10 cellular contexts compared by ENCODE assay signal in the genomic region with DNA sequence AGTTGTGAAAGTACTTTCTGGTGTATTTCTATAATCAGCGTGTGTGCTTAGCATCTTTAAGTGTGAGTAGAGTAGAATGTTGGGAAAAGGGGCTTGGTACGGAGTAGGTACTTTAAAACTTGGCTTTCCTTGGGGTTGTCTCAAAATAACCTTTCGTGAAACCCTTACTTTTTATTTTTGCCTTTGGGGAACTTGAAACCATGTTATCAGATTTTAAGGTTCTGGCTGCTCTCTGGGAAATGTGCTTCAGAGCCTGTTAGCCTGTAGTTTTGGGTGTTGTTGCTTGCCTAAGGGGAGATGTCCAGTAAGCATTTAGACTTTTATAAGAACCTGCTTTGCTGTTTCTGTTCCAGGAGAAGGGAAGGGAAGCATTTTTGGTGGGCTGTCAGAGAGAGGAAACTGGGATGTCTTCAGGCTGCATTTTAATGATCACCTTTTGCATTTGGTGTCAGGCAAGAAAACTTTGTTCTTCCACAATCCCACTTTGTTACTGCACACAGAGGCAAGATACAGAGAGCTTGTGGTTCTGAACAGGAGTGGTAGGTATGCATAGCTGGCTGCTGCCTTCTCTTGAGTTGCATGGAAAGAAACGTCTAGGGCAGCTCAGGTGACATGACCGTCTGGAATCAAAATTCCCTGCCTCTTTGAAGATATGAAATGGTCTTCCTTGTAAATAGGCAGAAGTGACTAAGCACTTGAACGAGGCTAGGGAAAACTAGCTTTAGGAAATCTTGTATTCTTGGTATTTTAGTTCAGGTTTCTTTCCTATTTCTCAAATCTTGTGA. TPM values are rescaled to one million over a fixed set of nuclear protein-coding genes. Genes with fewer than 3 reads are reported as not detected.
A peak's percentile ranks its signal among the peaks of the same experiment; 100 is the strongest.
DNase-seq lines count a peak whose midpoint lies in the region; ATAC-seq and TF ChIP-seq lines count a peak whose summit lies in the region.
"Had no signal": no experiment of that assay in that cellular context is flagged by ENCODE, and none has a peak within 500 bp of the region (broad histone marks: within the 10 kb centered on the region; RNA-seq: fewer than 3 reads in every experiment).

No MANE protein-coding gene starts in this region.

- CTCF ChIA-PET in activated naive CD4-positive, alpha-beta T cell treated with anti-CD3 and anti-CD28 coated beads, Interleukin-2, amount 10 ng/mL, durations not matched to agents 7 days and 5 days (lab: Charles Lee) = interaction anchor here (0.9 kb wide), 1 partner anchor 15 kb away, joined by 3 read pairs; no protein-coding TSS in a partner anchor
- CTCF ChIA-PET in activated CD8-positive, alpha-beta T cell treated with anti-CD3 and anti-CD28 coated beads for 36 hours (lab: Charles Lee) = interaction anchor here (1.5 to 1.9 kb wide), 2 partner anchors 13 to 24 kb away, joined by 6 read pairs; no protein-coding TSS in a partner anchor

- H3K9me3 ChIP-seq in thymus (ENCODE audit: control insufficient read depth) = no peaks in the 10 kb centered on the region

- peaks cover 11% of the 10 kb centered on the region for H3K36me3 Mint-ChIP-seq in activated naive CD4-positive, alpha-beta T cell treated with anti-CD3 and anti-CD28 coated beads, Interleukin-2, amount 10 ng/mL, durations not matched to agents 7 days and 5 days
- H3K36me3 Mint-ChIP-seq in activated CD8-positive, alpha-beta T cell treated with anti-CD3 and anti-CD28 coated beads for 36 hours (ENCODE audit: low read depth) = peaks cover 26% of the 10 kb centered on the region
- H3K36me3 Mint-ChIP-seq in immature natural killer cell = no peaks in the 10 kb centered on the region

- H3K27me3 ChIP-seq in thymus (ENCODE audit: control insufficient read depth, insufficient read depth) = no peaks in the 10 kb centered on the region

- H3K4me1 ChIP-seq in thymus (ENCODE audit: control insufficient read depth, insufficient read depth, low read length) = peaks cover 9% of the 10 kb centered on the region

- 81% methylated on average over 6 of the region's 6 CpGs for WGBS in thymus

- H3K4me1 Mint-ChIP-seq in activated naive CD4-positive, alpha-beta T cell treated with anti-CD3 and anti-CD28 coated beads, Interleukin-2, amount 10 ng/mL, durations not matched to agents 7 days and 5 days = peaks cover 38% of the 10 kb centered on the region
- peaks cover 36% of the 10 kb centered on the region for H3K4me1 Mint-ChIP-seq in activated CD8-positive, alpha-beta T cell treated with anti-CD3 and anti-CD28 coated beads for 36 hours (ENCODE audit: low read depth)
- H3K4me1 Mint-ChIP-seq in immature natural killer cell = peaks cover 50 to 62% of the 10 kb centered on the region in 2 donors

- intact Hi-C loops in activated CD8-positive, alpha-beta T cell treated with anti-CD3 and anti-CD28 coated beads for 36 hours (cut with micrococcal nuclease) = loop anchor here (10.0 kb wide), 1 partner anchor 89 kb away; a partner anchor contains a TSS

- H3K27ac ChIP-seq in thymus (ENCODE audit: low read depth) = no peak overlapping the region

- no peak for ATAC-seq in activated CD8-positive, alpha-beta T cell treated with anti-CD3 and anti-CD28 coated beads for 36 hours
- ATAC-seq in HG03095 (IDR thresholded peaks at IDR 0.05; ENCODE audit: unreplicated experiment) (no peak), GM19035 (IDR thresholded peaks at IDR 0.05; ENCODE audit: unreplicated experiment) (no peak), GM21381 (IDR thresholded peaks at IDR 0.05; ENCODE audit: unreplicated experiment) (no peak)

- no peaks in the 10 kb centered on the region for H3K9me3 Mint-ChIP-seq in activated naive CD4-positive, alpha-beta T cell treated with anti-CD3 and anti-CD28 coated beads, Interleukin-2, amount 10 ng/mL, durations not matched to agents 7 days and 5 days
- no peaks in the 10 kb centered on the region for H3K9me3 Mint-ChIP-seq in activated CD8-positive, alpha-beta T cell treated with anti-CD3 and anti-CD28 coated beads for 36 hours
- no peaks in the 10 kb centered on the region for H3K9me3 Mint-ChIP-seq in immature natural killer cell

- peak overlapping the region; percentile 94 for H3K4me3 Mint-ChIP-seq in activated naive CD4-positive, alpha-beta T cell treated with anti-CD3 and anti-CD28 coated beads, Interleukin-2, amount 10 ng/mL, durations not matched to agents 7 days and 5 days
- peak overlapping the region; percentile 82 for H3K4me3 Mint-ChIP-seq in activated CD8-positive, alpha-beta T cell treated with anti-CD3 and anti-CD28 coated beads for 36 hours
- H3K4me3 Mint-ChIP-seq in immature natural killer cell = peak overlapping the region; percentile 85 to 94 (median 90)

- peaks cover 6% of the 10 kb centered on the region for H3K27me3 Mint-ChIP-seq in activated naive CD4-positive, alpha-beta T cell treated with anti-CD3 and anti-CD28 coated beads, Interleukin-2, amount 10 ng/mL, durations not matched to agents 7 days and 5 days
- no peaks in the 10 kb centered on the region for H3K27me3 Mint-ChIP-seq in activated CD8-positive, alpha-beta T cell treated with anti-CD3 and anti-CD28 coated beads for 36 hours
- peaks cover 12 to 26% (median 15%) of the 10 kb centered on the region in 3 donors for H3K27me3 Mint-ChIP-seq in immature natural killer cell (ENCODE audit: low read depth in 3 of 3)

- no peak for DNase-seq in activated naive CD4-positive, alpha-beta T cell treated with anti-CD3 and anti-CD28 coated beads, Interleukin-2, amount 10 ng/mL, durations not matched to agents 7 days and 5 days
- DNase-seq in activated naive CD4-positive, alpha-beta T cell (lab: John Stamatoyannopoulos, UW) = no peak
- DNase-seq in activated CD8-positive, alpha-beta T cell treated with anti-CD3 and anti-CD28 coated beads for 36 hours = no peak
- DNase-seq in immature natural killer cell = no peak

- TF ChIP-seq CTCF in activated CD8-positive, alpha-beta T cell treated with anti-CD3 and anti-CD28 coated beads for 36 hours (IDR thresholded peaks at IDR 0.05) = no peak

- POLR2A ChIA-PET in activated CD8-positive, alpha-beta T cell treated with anti-CD3 and anti-CD28 coated beads for 36 hours (lab: Charles Lee) = interaction anchor here (0.6 to 1.0 kb wide), 4 partner anchors 8 to 508 kb away, joined by 3 to 5 read pairs (median 4); no protein-coding TSS in a partner anchor

- peak overlapping the region; percentile 96 for H3K4me3 ChIP-seq in thymus (ENCODE audit: low read length)

- H3K27ac Mint-ChIP-seq in activated naive CD4-positive, alpha-beta T cell treated with anti-CD3 and anti-CD28 coated beads, Interleukin-2, amount 10 ng/mL, durations not matched to agents 7 days and 5 days = peak overlapping the region; percentile 15
- peak overlapping the region; percentile 92 for H3K27ac Mint-ChIP-seq in activated CD8-positive, alpha-beta T cell treated with anti-CD3 and anti-CD28 coated beads for 36 hours
- H3K27ac Mint-ChIP-seq in immature natural killer cell = peak overlapping the region; percentile 42 to 90 (median 77)

- H3K36me3 ChIP-seq in thymus (ENCODE audit: control insufficient read depth, insufficient read depth) = peaks cover 3% of the 10 kb centered on the region

RNA-seq across cellular contexts. Expression of a gene that starts 1.6 kb away (rescaled TPM):
- 10 to 100 TPM; 58.7 to 60.6 TPM for total RNA-seq in activated CD8-positive, alpha-beta T cell treated with anti-CD3 and anti-CD28 coated beads for 36 hours
- polyA plus RNA-seq in immature natural killer cell (10 to 100 TPM; 21.7 to 43.8 (median 27.8) TPM), thymus (31.3 TPM)

RNA-seq across cellular contexts. Expression of a gene that starts 49.1 kb away (rescaled TPM):
- under 1 TPM; 0.13 to 0.54 TPM for total RNA-seq in activated CD8-positive, alpha-beta T cell treated with anti-CD3 and anti-CD28 coated beads for 36 hours
- polyA plus RNA-seq in immature natural killer cell (1 to 10 TPM; 5.9 to 7.3 (median 6.5) TPM), thymus (5.1 TPM)
- total RNA-seq: glomerular endothelial cell, NCI-H460 had no signal

Comparison
In these comparisons a context has a peak if more than half of its experiments do, and no peak if none do; other contexts are left out.
1. H3K27ac Mint-ChIP-seq: peak in every context shown above with its lines; median percentile 92 in activated CD8-positive, alpha-beta T cell treated with anti-CD3 and anti-CD28 coated beads for 36 hours; 77 in immature natural killer cell; 15 in activated naive CD4-positive, alpha-beta T cell treated with anti-CD3 and anti-CD28 coated beads, Interleukin-2, amount 10 ng/mL, durations not matched to agents 7 days and 5 days.